1 cellular context compared by ENCODE assay signal in genomic region chr7:2603388-2603965, GRCh38.
TF ChIP-seq lines count a peak whose summit lies in the region.

No MANE protein-coding gene starts in this region.

TF ChIP-seq in WTC11, 78 proteins besides CTCF, POLR2A, EP300 and RAD21 (continued from another document):
- TF ChIP-seq ZNF425 (CRISPR knock-in tag; conservative IDR thresholded peaks at IDR 0.05), result no peak
TF ChIP-seq in WTC11: peak in this region for 0.
